Comparison of ENCODE assay signal across 20 cellular contexts in the genomic region with DNA sequence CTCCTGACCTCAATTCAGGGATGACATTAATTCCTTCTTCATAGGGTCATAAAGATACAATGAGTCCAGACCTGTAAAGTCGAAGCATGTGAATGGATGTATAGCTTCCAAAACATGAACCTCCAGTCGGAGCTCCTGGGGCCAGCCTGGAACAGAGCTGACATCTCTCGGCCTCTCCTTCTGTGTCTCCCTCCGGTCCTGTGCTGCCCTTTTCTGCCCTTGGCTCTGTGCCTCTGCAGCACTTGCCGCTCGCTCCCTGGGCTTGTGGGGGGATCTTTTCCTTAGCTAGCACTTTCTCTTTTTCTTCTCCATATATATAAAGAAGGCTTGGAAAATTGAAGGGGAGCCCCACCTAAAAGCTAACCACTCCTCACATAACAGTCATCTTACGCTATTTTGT. TPM values are rescaled to one million over a fixed set of nuclear protein-coding genes. Genes with fewer than 3 reads are reported as not detected.
DNase-seq lines count a peak whose midpoint lies in the region; ATAC-seq, FAIRE-seq and TF ChIP-seq lines count a peak whose summit lies in the region.
"Had no signal": no experiment of that assay in that cellular context is flagged by ENCODE, and none has a peak within 500 bp of the region (broad histone marks: within the 10 kb centered on the region; RNA-seq: fewer than 3 reads in every experiment).

No MANE protein-coding gene starts in this region.

- H3K27me3 ChIP-seq in SK-N-SH (ENCODE audit: insufficient read depth) (no peaks in the 10 kb centered on the region), astrocyte (ENCODE audit: insufficient read depth, low read length) (no peaks in the 10 kb centered on the region), layer of hippocampus (ENCODE audit: control insufficient read depth, insufficient read depth, low read length) (no peaks in the 10 kb centered on the region)

- POLR2A ChIA-PET in SK-N-SH (lab: Yijun Ruan, JAX), result no interaction called here

- ATAC-seq in SK-N-SH treated with all-trans-retinoic acid at 6 μM for 48 hours (no peak), HG03520 (IDR thresholded peaks at IDR 0.05; ENCODE audit: unreplicated experiment) (no peak)
- no peak for ATAC-seq in stimulated activated effector memory CD8-positive, alpha-beta T cell treated with anti-CD3 and anti-CD28 coated beads, Interleukin-12 subunit alpha, Interleukin-12 subunit beta, amount 100 ng/mL, for 72 hours
- ATAC-seq: K562 had no signal

- H3K27ac ChIP-seq in SK-N-SH (ENCODE audit: low read depth in 2 of 2, low read length in 1 of 2) (no peak overlapping the region), astrocyte (ENCODE audit: low read depth, low read length) (no peak overlapping the region), layer of hippocampus (ENCODE audit: low read depth, low read length) (peak overlapping the region; percentile 95)
- H3K27ac ChIP-seq: 22Rv1 had no signal

- DNase-seq in SK-N-SH (no peak), astrocyte (ENCODE audit: low read depth) (no peak), cerebellar nuclear complex (lab: John Stamatoyannopoulos, UW) (no peak)
- no peak for DNase-seq in stimulated activated naive CD4-positive, alpha-beta T cell treated with Interleukin-2 at 50 U/mL for 16 hours (lab: John Stamatoyannopoulos, UW)
- no peak for DNase-seq in stimulated activated effector memory CD8-positive, alpha-beta T cell treated with anti-CD3 and anti-CD28 coated beads, Interleukin-12 subunit alpha, Interleukin-12 subunit beta, amount 100 ng/mL, for 72 hours (ENCODE audit: low spot score in 2 of 2)
- DNase-seq: Caco-2; CD4-positive, alpha-beta T cell; GDM1; GOT3; NCI-H1092 treated with DMSO at 0.1 percent for 48 hours; NCI-H146; NCI-H2171; NCI-H526 treated with DMSO at 0.1 percent for 48 hours had no signal

- no peak for TF ChIP-seq EP300 in SK-N-SH (IDR thresholded peaks at IDR 0.05; ENCODE audit: borderline replicate concordance in 1 of 2, low read depth in 1 of 2, low read length in 1 of 2)

- no peaks in the 10 kb centered on the region for H3K9me3 ChIP-seq in SK-N-SH
- no peaks in the 10 kb centered on the region for H3K9me3 ChIP-seq in astrocyte (ENCODE audit: insufficient read depth, low read depth, low read length)
- H3K9me3 ChIP-seq: Caco-2 had no signal

- H3K9ac ChIP-seq in SK-N-SH, result no peak overlapping the region
- peak overlapping the region; percentile 6 for H3K9ac ChIP-seq in astrocyte (ENCODE audit: low read length)

- WGBS in SK-N-SH (ENCODE audit: low lambda C conversion rate), result 93% methylated on average over 7 of the region's 7 CpGs

- no peaks in the 10 kb centered on the region for H3K9me2 ChIP-seq in SK-N-SH

- H3K79me2 ChIP-seq in SK-N-SH (ENCODE audit: insufficient read depth) (no peaks in the 10 kb centered on the region), astrocyte (ENCODE audit: insufficient read depth, low read length) (no peaks in the 10 kb centered on the region)

- TF ChIP-seq RAD21 in SK-N-SH (IDR thresholded peaks at IDR 0.05; ENCODE audit: low read length), result no peak

- H3K9me3 Mint-ChIP-seq in astrocyte (ENCODE audit: unreplicated experiment), result no peaks in the 10 kb centered on the region
- no peaks in the 10 kb centered on the region for H3K9me3 Mint-ChIP-seq in stimulated activated effector memory CD8-positive, alpha-beta T cell treated with anti-CD3 and anti-CD28 coated beads, Interleukin-12 subunit alpha, Interleukin-12 subunit beta, amount 100 ng/mL, for 72 hours
- H3K9me3 Mint-ChIP-seq: CD4-positive, alpha-beta T cell had no signal

- FAIRE-seq in astrocyte (lab: Jason Lieb, UNC), result no peak
- FAIRE-seq: K562, RCC 7860 had no signal

- peaks cover 12% of the 10 kb centered on the region for H3K36me3 Mint-ChIP-seq in astrocyte (ENCODE audit: low read depth, unreplicated experiment)
- H3K36me3 Mint-ChIP-seq in stimulated activated effector memory CD8-positive, alpha-beta T cell treated with anti-CD3 and anti-CD28 coated beads, Interleukin-12 subunit alpha, Interleukin-12 subunit beta, amount 100 ng/mL, for 72 hours, result peaks cover 16% of the 10 kb centered on the region

- H3K27me3 Mint-ChIP-seq in astrocyte (ENCODE audit: low read depth, unreplicated experiment), result no peaks in the 10 kb centered on the region
- H3K27me3 Mint-ChIP-seq: B cell; CD4-positive, alpha-beta T cell had no signal

- H3K36me3 ChIP-seq in SK-N-SH (replicated peaks in 1 of 2; ENCODE audit: control insufficient read depth in 1 of 2, insufficient read depth in 2 of 2, low read length in 1 of 2), result no peaks in the 10 kb centered on the region
- H3K36me3 ChIP-seq in astrocyte (ENCODE audit: insufficient read depth, low read length), result no peaks in the 10 kb centered on the region

- H3K4me1 ChIP-seq in SK-N-SH (ENCODE audit: control insufficient read depth in 1 of 2, insufficient read depth in 2 of 2, low read depth in 1 of 2, low read length in 1 of 2) (peaks cover 3 to 10% of the 10 kb centered on the region in 2 experiments; a peak in 3 of 4 replicates), astrocyte (ENCODE audit: insufficient read depth, low read length) (peaks cover 19% of the 10 kb centered on the region)

- TF ChIP-seq CTCF in SK-N-SH (IDR thresholded peaks at IDR 0.05) (no peak), astrocyte (IDR thresholded peaks at IDR 0.05; ENCODE audit: insufficient read depth, low read depth, low read length) (no peak)

- peaks cover 17% of the 10 kb centered on the region for H3K4me1 Mint-ChIP-seq in astrocyte (ENCODE audit: low read depth, unreplicated experiment)
- peaks cover 23% of the 10 kb centered on the region for H3K4me1 Mint-ChIP-seq in stimulated activated effector memory CD8-positive, alpha-beta T cell treated with anti-CD3 and anti-CD28 coated beads, Interleukin-12 subunit alpha, Interleukin-12 subunit beta, amount 100 ng/mL, for 72 hours

- no peak overlapping the region for H3K4me3 ChIP-seq in SK-N-SH (ENCODE audit: low read depth in 2 of 2, low read length in 1 of 2)
- H3K4me3 ChIP-seq in astrocyte (ENCODE audit: insufficient read depth, low read depth, low read length), result no peak overlapping the region
- H3K4me3 ChIP-seq: K562 had no signal

- no peak overlapping the region for H3K4me3 Mint-ChIP-seq in astrocyte (ENCODE audit: unreplicated experiment)
- H3K4me3 Mint-ChIP-seq in stimulated activated effector memory CD8-positive, alpha-beta T cell treated with anti-CD3 and anti-CD28 coated beads, Interleukin-12 subunit alpha, Interleukin-12 subunit beta, amount 100 ng/mL, for 72 hours, result no peak overlapping the region
- H3K4me3 Mint-ChIP-seq: B cell; CD4-positive, alpha-beta T cell had no signal

- peak overlapping the region; percentile 58; the same call in 1 of the 2 replicates for H3K4me2 ChIP-seq in SK-N-SH
- H3K4me2 ChIP-seq in astrocyte (ENCODE audit: low read length), result peak overlapping the region; percentile 50

- H4K20me1 ChIP-seq in SK-N-SH (ENCODE audit: insufficient read depth) (no peaks in the 10 kb centered on the region), astrocyte (ENCODE audit: insufficient read depth, low read length) (peaks cover 3% of the 10 kb centered on the region)

- CTCF ChIA-PET in SK-N-SH (lab: Yijun Ruan, JAX), result interaction anchor here (0.9 to 38.3 kb wide), 7 partner anchors 11 to 281 kb away, joined by 3 to 1368 read pairs (median 7); a partner anchor contains a TSS

- H3F3A ChIP-seq in SK-N-SH (replicated peaks; ENCODE audit: insufficient read depth), result no peaks in the 10 kb centered on the region

- no peak overlapping the region for H3K27ac Mint-ChIP-seq in astrocyte (ENCODE audit: unreplicated experiment)
- H3K27ac Mint-ChIP-seq in stimulated activated effector memory CD8-positive, alpha-beta T cell treated with anti-CD3 and anti-CD28 coated beads, Interleukin-12 subunit alpha, Interleukin-12 subunit beta, amount 100 ng/mL, for 72 hours, result no peak overlapping the region
- H3K27ac Mint-ChIP-seq: B cell; CD4-positive, alpha-beta T cell had no signal

- no peak overlapping the region for H2AFZ ChIP-seq in SK-N-SH (ENCODE audit: low read depth)
- no peak overlapping the region for H2AFZ ChIP-seq in astrocyte (ENCODE audit: low read depth, low read length)

TF ChIP-seq in SK-N-SH, 30 proteins besides CTCF, POLR2A, EP300 and RAD21 (continues in another document):
- TF ChIP-seq, protein P1, sequence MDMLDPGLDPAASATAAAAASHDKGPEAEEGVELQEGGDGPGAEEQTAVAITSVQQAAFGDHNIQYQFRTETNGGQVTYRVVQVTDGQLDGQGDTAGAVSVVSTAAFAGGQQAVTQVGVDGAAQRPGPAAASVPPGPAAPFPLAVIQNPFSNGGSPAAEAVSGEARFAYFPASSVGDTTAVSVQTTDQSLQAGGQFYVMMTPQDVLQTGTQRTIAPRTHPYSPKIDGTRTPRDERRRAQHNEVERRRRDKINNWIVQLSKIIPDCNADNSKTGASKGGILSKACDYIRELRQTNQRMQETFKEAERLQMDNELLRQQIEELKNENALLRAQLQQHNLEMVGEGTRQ (IDR thresholded peaks at IDR 0.05; ENCODE audit: borderline replicate concordance, low read depth, low read length), result no peak
- no peak for TF ChIP-seq ELF1 (IDR thresholded peaks at IDR 0.05)
- TF ChIP-seq FOXJ3 (CRISPR knock-in tag; IDR thresholded peaks at IDR 0.05), result no peak

TF ChIP-seq in SK-N-SH treated with all-trans-retinoic acid at 6 μM for 48 hours, 23 proteins besides CTCF, POLR2A, EP300 and RAD21 (continues in another document):
- TF ChIP-seq, protein P2, sequence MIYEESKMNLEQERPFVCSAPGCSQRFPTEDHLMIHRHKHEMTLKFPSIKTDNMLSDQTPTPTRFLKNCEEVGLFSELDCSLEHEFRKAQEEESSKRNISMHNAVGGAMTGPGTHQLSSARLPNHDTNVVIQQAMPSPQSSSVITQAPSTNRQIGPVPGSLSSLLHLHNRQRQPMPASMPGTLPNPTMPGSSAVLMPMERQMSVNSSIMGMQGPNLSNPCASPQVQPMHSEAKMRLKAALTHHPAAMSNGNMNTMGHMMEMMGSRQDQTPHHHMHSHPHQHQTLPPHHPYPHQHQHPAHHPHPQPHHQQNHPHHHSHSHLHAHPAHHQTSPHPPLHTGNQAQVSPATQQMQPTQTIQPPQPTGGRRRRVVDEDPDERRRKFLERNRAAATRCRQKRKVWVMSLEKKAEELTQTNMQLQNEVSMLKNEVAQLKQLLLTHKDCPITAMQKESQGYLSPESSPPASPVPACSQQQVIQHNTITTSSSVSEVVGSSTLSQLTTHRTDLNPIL (CRISPR knock-in tag; IDR thresholded peaks at IDR 0.05; ENCODE audit: low read depth), result no peak
- TF ChIP-seq ISL1 (CRISPR knock-in tag; IDR thresholded peaks at IDR 0.05), result no peak

RNA-seq across cellular contexts. Expression of a gene that starts 42.5 kb away (rescaled TPM):
- 5.3 and 6.0 TPM in 2 replicates for polyA plus RNA-seq in SK-N-SH (2012; rRNA removed)
- 3.0 and 4.9 TPM in 2 replicates for polyA plus RNA-seq in SK-N-SH (2012; cell fraction: cytosol; rRNA removed)
- 5.9 and 6.8 TPM in 2 replicates for polyA plus RNA-seq in SK-N-SH (2012; cell fraction: nucleus; rRNA removed)
- 10.6 and 10.8 TPM in 2 replicates for total RNA-seq in astrocyte

RNA-seq across cellular contexts. Expression of a gene that starts 51.3 kb away (rescaled TPM):
- 6.8 and 11.1 TPM in 2 replicates for polyA plus RNA-seq in SK-N-SH (2012; rRNA removed)
- 4.4 and 6.4 TPM in 2 replicates for polyA plus RNA-seq in SK-N-SH (2012; cell fraction: cytosol; rRNA removed)
- 13.2 and 14.3 TPM in 2 replicates for polyA plus RNA-seq in SK-N-SH (2012; cell fraction: nucleus; rRNA removed)
- total RNA-seq in astrocyte, result 35.3 and 49.4 TPM in 2 replicates

RNA-seq across cellular contexts. Expression of a gene that starts 58.8 kb away (rescaled TPM):
- polyA plus RNA-seq in SK-N-SH (2012; rRNA removed), result 4.4 and 6.4 TPM in 2 replicates
- polyA plus RNA-seq in SK-N-SH (2012; cell fraction: cytosol; rRNA removed), result 6.1 TPM in 2 replicates
- polyA plus RNA-seq in SK-N-SH (2012; cell fraction: nucleus; rRNA removed), result 3.4 and 4.5 TPM in 2 replicates
- total RNA-seq in astrocyte, result 15.2 and 15.4 TPM in 2 replicates
